ENCODE assay signal across 8 cellular contexts in the genomic region with DNA sequence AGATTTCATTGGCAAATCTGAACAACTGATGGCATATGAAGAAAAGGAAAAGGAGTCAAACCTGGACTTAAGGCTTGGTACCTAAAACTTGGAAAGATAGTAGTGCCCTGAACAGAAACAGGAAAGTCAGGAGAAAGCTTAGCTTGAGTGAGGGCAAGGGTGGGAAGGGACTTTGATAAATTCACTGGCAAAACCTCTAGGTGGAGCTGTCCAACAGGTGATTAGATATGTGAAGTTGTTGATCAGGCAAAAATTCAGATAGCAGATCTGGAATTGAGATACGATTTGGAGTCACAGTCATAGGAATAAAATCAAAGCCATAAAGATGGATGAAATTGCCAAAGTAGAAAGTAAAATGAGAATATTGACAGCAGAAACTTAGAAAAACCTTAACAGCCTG. TPM values are rescaled to one million over a fixed set of nuclear protein-coding genes. Genes with fewer than 3 reads are reported as not detected.
DNase-seq lines count a peak whose midpoint lies in the region; ATAC-seq and TF ChIP-seq lines count a peak whose summit lies in the region.

No MANE protein-coding gene starts in this region.

- DNase-seq in NCI-H510A treated with DMSO at 0.1 percent for 48 hours (lab: John Stamatoyannopoulos, UW), result peak; percentile 10
- no peak for DNase-seq in NCI-H510A (lab: John Stamatoyannopoulos, UW)
- peak; percentile 60 for DNase-seq in LoVo (ENCODE audit: low spot score)
- peak in 24 of 34 experiments; percentile 9 to 62 (median 28) for DNase-seq in T-cell
- DNase-seq in epidermal melanocyte (ENCODE audit: insufficient read length, low spot score), result peak; percentile 29
- DNase-seq in naive thymus-derived CD8-positive, alpha-beta T cell, result peak in 9 of 10 donors; percentile 22 to 77 (median 53)
- no peak for DNase-seq in mesothelial cell of epicardium (ENCODE audit: low spot score in 2 of 2, unreplicated experiment in 2 of 2)

- CTCF ChIA-PET in T-cell (lab: Charles Lee), result interaction anchor here (0.5 to 1.9 kb wide), 19 partner anchors 8 to 1732 kb away, joined by 3 to 10 read pairs (median 4); no protein-coding TSS in a partner anchor

- H3K27ac Mint-ChIP-seq in T-cell (no peak overlapping the region), mesothelial cell of epicardium (no peak overlapping the region)
- H3K27ac Mint-ChIP-seq in naive thymus-derived CD8-positive, alpha-beta T cell, result no peak overlapping the region

- H3K27me3 Mint-ChIP-seq in T-cell (peaks cover 0 to 5% of the 10 kb centered on the region in 2 donors), mesothelial cell of epicardium (ENCODE audit: low read depth) (peaks cover 26% of the 10 kb centered on the region)
- peaks cover 0 to 25% (median 11%) of the 10 kb centered on the region in 5 donors for H3K27me3 Mint-ChIP-seq in naive thymus-derived CD8-positive, alpha-beta T cell

- H3K4me3 Mint-ChIP-seq in T-cell, result no peak overlapping the region
- H3K4me3 Mint-ChIP-seq in naive thymus-derived CD8-positive, alpha-beta T cell, result no peak overlapping the region
- no peak overlapping the region for H3K4me3 Mint-ChIP-seq in mesothelial cell of epicardium

- H3K9me3 Mint-ChIP-seq in T-cell (no peaks in the 10 kb centered on the region), mesothelial cell of epicardium (peaks cover 12% of the 10 kb centered on the region)
- H3K9me3 Mint-ChIP-seq in naive thymus-derived CD8-positive, alpha-beta T cell, result peaks cover 0 to 3% (median 0%) of the 10 kb centered on the region in 9 donors

- H3K4me1 Mint-ChIP-seq in T-cell (peaks cover 0 to 2% (median 2%) of the 10 kb centered on the region in 3 donors), mesothelial cell of epicardium (no peaks in the 10 kb centered on the region)
- peaks cover 2 to 6% (median 2%) of the 10 kb centered on the region in 4 donors for H3K4me1 Mint-ChIP-seq in naive thymus-derived CD8-positive, alpha-beta T cell

- no peaks in the 10 kb centered on the region for H3K36me3 Mint-ChIP-seq in T-cell
- H3K36me3 Mint-ChIP-seq in naive thymus-derived CD8-positive, alpha-beta T cell, result no peaks in the 10 kb centered on the region
- peaks cover 2% of the 10 kb centered on the region for H3K36me3 Mint-ChIP-seq in mesothelial cell of epicardium

- POLR2A ChIA-PET in T-cell (lab: Charles Lee), result no interaction called here
- POLR2A ChIA-PET in naive thymus-derived CD8-positive, alpha-beta T cell (lab: Charles Lee), result interaction anchor here (0.5 to 1.8 kb wide), 3 partner anchors 16 to 99 kb away, joined by 5 to 7 read pairs (median 5); partner anchors contain the start of gene ZNF292

- TF ChIP-seq CTCF in mesothelial cell of epicardium (IDR thresholded peaks at IDR 0.05; ENCODE audit: unreplicated experiment), result no peak

- ATAC-seq in GM19035 (IDR thresholded peaks at IDR 0.05; ENCODE audit: unreplicated experiment), result peak; percentile 85
- ATAC-seq in T-cell (replicated peaks in 1 of 4), result peak; percentile 68 to 81 (median 70)
- ATAC-seq in naive thymus-derived CD8-positive, alpha-beta T cell, result peak; percentile 56 to 89

RNA-seq across cellular contexts. Expression of gene ZNF292, which starts 16.1 kb away (rescaled TPM):
- total RNA-seq in T-cell (10 to 100 TPM; 57.7 to 81.5 (median 66.1) TPM), mesothelial cell of epicardium (106 to 112 TPM (median 108 TPM) in 3 replicates)
- 10 to 100 TPM; 74.0 to 87.7 TPM for total RNA-seq in naive thymus-derived CD8-positive, alpha-beta T cell
- polyA plus RNA-seq in naive thymus-derived CD8-positive, alpha-beta T cell, result 10 to 100 TPM; 22.4 to 24.0 (median 23.3) TPM

RNA-seq across cellular contexts. Expression of gene CGA, which starts 44.3 kb away (rescaled TPM):
- total RNA-seq in T-cell (not detected), mesothelial cell of epicardium (not detected in 3 replicates)
- not detected for total RNA-seq in naive thymus-derived CD8-positive, alpha-beta T cell
- not detected for polyA plus RNA-seq in naive thymus-derived CD8-positive, alpha-beta T cell

Comparison
In these comparisons a context has a peak if more than half of its experiments do, and no peak if none do; other contexts are left out.
1. DNase-seq: peak in NCI-H510A treated with DMSO at 0.1 percent for 48 hours (single experiment), LoVo (single experiment), T-cell (24 of 34), epidermal melanocyte (single experiment) and naive thymus-derived CD8-positive, alpha-beta T cell (9 of 10); none in NCI-H510A (single experiment) and mesothelial cell of epicardium (0 of 2).
2. Peak in every context shown above with its lines, with median percentiles within 50 percentile points of each other: ATAC-seq.